In the genomic region with DNA sequence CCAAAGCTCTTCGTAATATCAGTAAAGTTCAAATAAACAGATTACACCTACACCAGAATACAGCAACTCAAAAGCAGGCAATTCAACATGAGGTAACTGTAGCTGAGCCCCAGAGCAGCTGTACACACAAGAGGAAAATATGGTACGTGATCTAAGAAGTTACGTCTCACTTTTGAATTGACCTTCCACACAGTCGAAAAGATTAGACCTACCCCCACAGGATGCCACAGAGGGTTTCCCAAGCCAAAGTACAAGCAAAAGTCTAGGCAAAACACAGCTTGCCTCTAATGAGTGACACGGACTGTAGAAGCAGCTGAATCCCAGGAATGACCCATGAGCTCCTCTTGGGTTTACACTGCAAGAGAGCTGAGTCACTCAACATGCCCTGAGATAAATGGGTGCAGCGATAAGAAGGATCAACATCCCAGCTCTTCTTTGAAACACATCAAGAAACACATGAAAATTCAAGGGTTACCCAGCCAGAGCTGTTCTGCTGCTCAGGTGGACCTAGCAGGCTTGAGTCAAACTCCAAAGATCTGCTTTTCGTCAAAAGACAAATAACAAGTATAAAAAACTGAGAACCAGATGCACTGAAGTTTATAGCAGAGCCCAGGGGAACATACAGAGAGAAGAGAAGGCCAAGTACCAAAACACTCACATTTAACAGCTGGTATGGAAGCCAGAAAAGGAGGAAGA, we compare ENCODE assay signal across 8 cellular contexts. TPM values are rescaled to one million over a fixed set of nuclear protein-coding genes. Genes with fewer than 3 reads are reported as not detected.
A peak's percentile ranks its signal among the peaks of the same experiment; 100 is the strongest.
DNase-seq lines count a peak whose midpoint lies in the region; ATAC-seq, FAIRE-seq and TF ChIP-seq lines count a peak whose summit lies in the region.
"Had no signal": no experiment of that assay in that cellular context is flagged by ENCODE, and none has a peak within 500 bp of the region (broad histone marks: within the 10 kb centered on the region; RNA-seq: fewer than 3 reads in every experiment).

No MANE protein-coding gene starts in this region.

- H3K27ac ChIP-seq in HepG2 (ENCODE audit: extremely low read length, insufficient read depth, low read length) = peak overlapping the region; percentile 92
- peak overlapping the region; percentile 2 for H3K27ac ChIP-seq in thymus (ENCODE audit: low read depth)

- POLR2A ChIA-PET in HepG2 (lab: Yijun Ruan, JAX) = interaction anchor here (0.7 to 2.1 kb wide), 15 partner anchors 8 to 88 kb away, joined by 3 to 27 read pairs (median 5); a partner anchor contains a TSS

- H3K9ac ChIP-seq in HepG2 (ENCODE audit: insufficient read depth, low read depth, low read length) = peak overlapping the region; percentile 64

- ATAC-seq in HepG2 (peak; percentile 93), HG02763 (IDR thresholded peaks at IDR 0.05; ENCODE audit: unreplicated experiment) (no peak)

- TF ChIP-seq POLR2A in HepG2 (IDR thresholded peaks at IDR 0.05; ENCODE audit: insufficient read depth in 1 of 2, low read depth in 2 of 2, low read length in 2 of 2) = no peak

- in situ Hi-C loops in HepG2 (cut with HindIII; ENCODE audit: extremely low pct_ligation_motif_present, low pct_unique_long_range_greater_than_20kb) = no loop called here

- H3K27me3 Mint-ChIP-seq in brain = peaks cover 3% of the 10 kb centered on the region

- H3K27ac Mint-ChIP-seq in brain = peak overlapping the region in 3 of 5 experiments; percentile 51 to 82 (median 65)

- peak; percentile 16 for DNase-seq in NCI-H146 treated with DMSO at 0.1 percent for 48 hours (lab: John Stamatoyannopoulos, UW; ENCODE audit: unreplicated experiment)
- peak; percentile 98 for DNase-seq in HepG2 (ENCODE audit: low spot score)
- DNase-seq in hippocampal formation (lab: John Stamatoyannopoulos, UW) = no peak
- no peak for DNase-seq in mesenteric fat pad (ENCODE audit: low spot score)
- DNase-seq: effector CD4-positive, alpha-beta T cell had no signal

- peaks cover 0 to 2% (median 0%) of the 10 kb centered on the region in 5 experiments for H3K9me3 Mint-ChIP-seq in brain

- CTCF ChIA-PET in HepG2 (lab: Yijun Ruan, JAX; ENCODE audit: low intra/inter-chr PET ratio, low total read pairs) = no interaction called here

- H3K4me1 Mint-ChIP-seq in brain = peaks cover 54% of the 10 kb centered on the region

- H3K36me3 ChIP-seq in HepG2 (replicated peaks in 1 of 2; ENCODE audit: control insufficient read depth in 1 of 2, insufficient read depth in 2 of 2, low read length in 2 of 2) = peaks cover 1 to 3% of the 10 kb centered on the region in 2 experiments; a peak in 1 of 5 replicates
- no peaks in the 10 kb centered on the region for H3K36me3 ChIP-seq in thymus (ENCODE audit: control insufficient read depth, insufficient read depth)

- peak; percentile 84 for FAIRE-seq in HepG2 (lab: Jason Lieb, UNC)

- peaks cover 23% of the 10 kb centered on the region for H3K36me3 Mint-ChIP-seq in brain

- H3K79me2 ChIP-seq in HepG2 (ENCODE audit: insufficient read depth, low read length) = peaks cover 95% of the 10 kb centered on the region

- H3K9me3 ChIP-seq in HepG2 (ENCODE audit: low read length) = no peaks in the 10 kb centered on the region
- H3K9me3 ChIP-seq in thymus (ENCODE audit: control insufficient read depth) = no peaks in the 10 kb centered on the region

- 0 out of 2 replicates have a peak, but pooled peaks cover 3% of the 10 kb centered on the region for H4K20me1 ChIP-seq in HepG2 (ENCODE audit: insufficient read depth, low read length)

- TSS peak; percentile 82 for BruUV-seq in HepG2 (replicated peaks; lab: Mats Ljungman, UMichigan)

- intact Hi-C loops in HepG2 (cut with micrococcal nuclease; ENCODE audit: unreplicated experiment) = no loop called here

- TF ChIP-seq EP300 in HepG2 (IDR thresholded peaks at IDR 0.05; ENCODE audit: low read depth in 2 of 2, low read length in 2 of 2) (peak; percentile 72 to 89; a peak in 3 of 4 replicates), HepG2 (CRISPR knock-in tag; IDR thresholded peaks at IDR 0.05; ENCODE audit: borderline replicate concordance) (peak; percentile 93)

- H3K4me3 Mint-ChIP-seq in brain = peak overlapping the region in 2 of 5 experiments; percentile 49 to 64

- H3K4me3 ChIP-seq in HepG2 (replicated peaks in 1 of 3; ENCODE audit: insufficient read depth in 1 of 3, low read depth in 2 of 3, low read length in 3 of 3) (peak overlapping the region; percentile 7 to 52 (median 30); a peak in 3 of 6 replicates), thymus (ENCODE audit: low read length) (no peak overlapping the region)

- 0 out of 2 replicates have a peak, but pooled peaks have one; percentile 10 for TF ChIP-seq RAD21 in HepG2 (CRISPR knock-in tag; IDR thresholded peaks at IDR 0.05)

- WGBS in HepG2 (ENCODE audit: low lambda C conversion rate) = 8% methylated on average over 7 of the region's 7 CpGs
- WGBS in thymus = 95% methylated on average over 7 of the region's 7 CpGs

- H3K27me3 ChIP-seq in HepG2 (ENCODE audit: control insufficient read depth in 1 of 2, insufficient read depth in 2 of 2, low read length in 2 of 2) (no peaks in the 10 kb centered on the region), thymus (ENCODE audit: control insufficient read depth, insufficient read depth) (no peaks in the 10 kb centered on the region)

- TF ChIP-seq CTCF in brain (conservative IDR thresholded peaks at IDR 0.05) = no peak
- no peak for TF ChIP-seq CTCF in HepG2 (CRISPR knock-in tag; IDR thresholded peaks at IDR 0.05)

- H3K4me2 ChIP-seq in HepG2 (ENCODE audit: low read depth, low read length) = peak overlapping the region; percentile 86

- no peak overlapping the region for H2AFZ ChIP-seq in HepG2 (ENCODE audit: low read length)

- H3K4me1 ChIP-seq in HepG2 (ENCODE audit: insufficient read depth, low read length) (peaks cover 100% of the 10 kb centered on the region), thymus (ENCODE audit: control insufficient read depth, insufficient read depth, low read length) (peaks cover 5% of the 10 kb centered on the region)

TF ChIP-seq in HepG2, 621 proteins besides CTCF, POLR2A, EP300 and RAD21 (continues in another document):
- TF ChIP-seq, protein P1, sequence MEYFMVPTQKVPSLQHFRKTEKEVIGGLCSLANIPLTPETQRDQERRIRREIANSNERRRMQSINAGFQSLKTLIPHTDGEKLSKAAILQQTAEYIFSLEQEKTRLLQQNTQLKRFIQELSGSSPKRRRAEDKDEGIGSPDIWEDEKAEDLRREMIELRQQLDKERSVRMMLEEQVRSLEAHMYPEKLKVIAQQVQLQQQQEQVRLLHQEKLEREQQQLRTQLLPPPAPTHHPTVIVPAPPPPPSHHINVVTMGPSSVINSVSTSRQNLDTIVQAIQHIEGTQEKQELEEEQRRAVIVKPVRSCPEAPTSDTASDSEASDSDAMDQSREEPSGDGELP (IDR thresholded peaks at IDR 0.05; ENCODE audit: borderline replicate concordance, low read depth) = peak; percentile 86
- TF ChIP-seq ZNF672 (CRISPR knock-in tag; IDR thresholded peaks at IDR 0.05) (no peak), ZKSCAN8 (CRISPR knock-in tag; IDR thresholded peaks at IDR 0.05; ENCODE audit: borderline replicate concordance) (0 out of 2 replicates have a peak, but pooled peaks have one; percentile 62), ZBTB21 (CRISPR knock-in tag; IDR thresholded peaks at IDR 0.05) (peak; percentile 77), NFYB (CRISPR knock-in tag; IDR thresholded peaks at IDR 0.05) (peak; percentile 19; the same call in 1 of the 2 replicates), NR2C2 (CRISPR knock-in tag; IDR thresholded peaks at IDR 0.05; ENCODE audit: borderline replicate concordance) (peak; percentile 40; the same call in 1 of the 2 replicates), MLLT10 (CRISPR knock-in tag; IDR thresholded peaks at IDR 0.05) (no peak)

RNA-seq across cellular contexts. Expression of a gene that starts 9.7 kb away (rescaled TPM):
- polyA plus RNA-seq in brain (ENCODE audit: insufficient read depth, low read depth, low replicate concordance) (7.1 TPM), HepG2 (2011; rRNA removed) (39.0 and 41.1 TPM in 2 replicates), thymus (6.6 TPM)
- total RNA-seq in HepG2 (2016; rRNA removed; fragmentation: Illumina TruSeq; extraction: Trizol) (22.1 and 26.6 TPM in 2 replicates), mesenteric fat pad (175 TPM)
- total RNA-seq in HepG2 (2016; cell fraction: cytosol; rRNA removed; fragmentation: Illumina TruSeq; extraction: Trizol; ENCODE audit: low read depth) = 6.5 and 8.8 TPM in 2 replicates
- total RNA-seq in HepG2 (2016; cell fraction: insoluble cytoplasmic fraction; rRNA removed; fragmentation: Illumina TruSeq; extraction: Trizol) = 21.4 and 26.4 TPM in 2 replicates
- 14.1 and 14.5 TPM in 2 replicates for total RNA-seq in HepG2 (2016; cell fraction: membrane; rRNA removed; fragmentation: Illumina TruSeq; extraction: Trizol)
- 53.5 and 54.7 TPM in 2 replicates for total RNA-seq in HepG2 (2016; cell fraction: nucleus; rRNA removed; fragmentation: Illumina TruSeq; extraction: Trizol)
- 26.0 and 30.9 TPM in 2 replicates for polyA plus RNA-seq in HepG2 (2011; cell fraction: cytosol; rRNA removed)
- polyA plus RNA-seq in HepG2 (2011; cell fraction: nucleus; rRNA removed) = 36.5 and 47.2 TPM in 2 replicates
- polyA plus RNA-seq in HepG2 (2012) = 22.8 and 35.4 TPM in 2 replicates
- 2.4 and 2.7 TPM in 2 replicates for polyA plus RNA-seq in HepG2 (2016; cell fraction: cytosol; fragmentation: Illumina TruSeq; extraction: Trizol; ENCODE audit: low read depth)
- 31.2 and 35.1 TPM in 2 replicates for polyA plus RNA-seq in HepG2 (2016; cell fraction: insoluble cytoplasmic fraction; fragmentation: Illumina TruSeq; extraction: Trizol; ENCODE audit: low read depth)
- polyA plus RNA-seq in HepG2 (2016; cell fraction: membrane; fragmentation: Illumina TruSeq; extraction: Trizol; ENCODE audit: low read depth) = 5.9 and 6.4 TPM in 2 replicates
- polyA plus RNA-seq in HepG2 (2016; cell fraction: nucleus; fragmentation: Illumina TruSeq; extraction: Trizol; ENCODE audit: insufficient read depth, low read depth) = 43.3 and 43.6 TPM in 2 replicates
- 32.8 and 173 TPM in 2 replicates for polyA minus RNA-seq in HepG2 (2011; rRNA and poly(A)+ RNA removed; ENCODE audit: low replicate concordance)
- 58.1 and 61.3 TPM in 2 replicates for polyA minus RNA-seq in HepG2 (2011; cell fraction: cytosol; rRNA and poly(A)+ RNA removed)
- polyA minus RNA-seq in HepG2 (2011; cell fraction: nucleus; rRNA and poly(A)+ RNA removed) = 95.2 and 100 TPM in 2 replicates

Comparison
In these comparisons a context has a peak if more than half of its experiments do, and no peak if none do; other contexts are left out.
1. DNase-seq: peak in NCI-H146 treated with DMSO at 0.1 percent for 48 hours (single experiment) and HepG2 (single experiment); none in hippocampal formation (0 of 2) and mesenteric fat pad (single experiment).